Comparison of ENCODE assay signal across 28 cellular contexts in genomic region chr6:98116513-98116912, GRCh38.
"Had no signal": no experiment of that assay in that cellular context is flagged by ENCODE, and none has a peak within 500 bp of the region (broad histone marks: within the 10 kb centered on the region; RNA-seq: fewer than 3 reads in every experiment).

No MANE protein-coding gene starts in this region.

- H3K27ac ChIP-seq: brain microvascular endothelial cell, coronary artery, dorsolateral prefrontal cortex, epithelial cell of prostate, esophagus squamous epithelium, gastroesophageal sphincter had no signal

- H3K27me3 ChIP-seq: brain microvascular endothelial cell, dorsolateral prefrontal cortex, esophagus squamous epithelium, gastroesophageal sphincter had no signal

- H3K4me1 ChIP-seq: esophagus squamous epithelium, gastroesophageal sphincter had no signal

- H3K36me3 ChIP-seq: brain microvascular endothelial cell, esophagus squamous epithelium, gastroesophageal sphincter had no signal

- FAIRE-seq: astrocyte, bronchial epithelial cell, endometrium, endothelial cell of umbilical vein had no signal

- H3K9me3 ChIP-seq: esophagus squamous epithelium, gastroesophageal sphincter had no signal

- DNase-seq: activated CD4-positive, alpha-beta memory T cell treated with anti-CD3 and anti-CD28 coated beads for 36 hours; activated CD4-positive, alpha-beta T cell treated with anti-CD3 and anti-CD28 coated beads for 36 hours; activated CD4-positive, alpha-beta T cell treated with anti-CD3 and anti-CD28 coated beads, Interleukin-2, amount 10 ng/mL, durations not matched to agents 24 days and 14 days; activated CD4-positive, CD25-positive, alpha-beta regulatory T cell; activated CD4-positive, CD25-positive, alpha-beta regulatory T cell treated with anti-CD3 and anti-CD28 coated beads, Interleukin-2, amount 50 U/mL, for 72 hours; activated CD8-positive, alpha-beta memory T cell treated with anti-CD3 and anti-CD28 coated beads, Interleukin-2, amount 50 U/mL, for 48 hours; activated gamma-delta T cell; activated naive CD4-positive, alpha-beta T cell; activated naive CD4-positive, alpha-beta T cell treated with anti-CD3 and anti-CD28 coated beads, Interleukin-2, amount 10 ng/mL, durations not matched to agents 7 days and 5 days; activated naive CD8-positive, alpha-beta T cell treated with anti-CD3 and anti-CD28 coated beads, Interleukin-2, amount 10 ng/mL, durations not matched to agents 7 days and 5 days; activated T-cell treated with anti-CD3 and anti-CD28 coated beads for 4 hours; activated T-cell treated with anti-CD3 and anti-CD28 coated beads, Interleukin-2, amount 50 U/mL, for 24 hours; activated T-cell treated with anti-CD3 and anti-CD28 coated beads, Interleukin-2, amount 50 U/mL, for 72 hours; anterior cingulate cortex; brain microvascular endothelial cell; dorsolateral prefrontal cortex; effector memory CD8-positive, alpha-beta T cell; esophagus squamous epithelium; foreskin melanocyte; head of caudate nucleus; T-helper 2 cell had no signal

- H3K4me3 ChIP-seq: coronary artery, dorsolateral prefrontal cortex, esophagus squamous epithelium, gastroesophageal sphincter had no signal
